Comparison of ENCODE assay signal across 21 cellular contexts in the genomic region with DNA sequence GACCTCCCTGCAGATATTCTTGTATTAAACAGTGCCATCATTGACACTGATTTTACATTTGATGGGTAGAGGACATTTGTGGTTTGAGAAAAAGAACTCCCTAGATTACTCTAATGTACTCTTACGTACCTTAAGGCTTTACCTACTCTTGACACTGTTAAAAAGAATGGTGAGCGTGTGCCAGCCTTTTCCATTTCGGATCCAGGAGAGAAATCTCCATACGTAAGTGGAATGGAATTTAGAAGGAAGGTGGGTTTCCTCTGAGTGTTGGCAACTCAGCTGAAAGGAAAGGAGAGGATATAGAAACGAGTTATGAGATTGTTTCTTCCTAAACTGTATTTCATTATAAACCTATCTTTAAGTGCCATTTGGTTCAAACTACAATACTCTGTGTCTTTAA. TPM values are rescaled to one million over a fixed set of nuclear protein-coding genes. Genes with fewer than 3 reads are reported as not detected.
DNase-seq lines count a peak whose midpoint lies in the region; ATAC-seq, FAIRE-seq and TF ChIP-seq lines count a peak whose summit lies in the region.
"Had no signal": no experiment of that assay in that cellular context is flagged by ENCODE, and none has a peak within 500 bp of the region (broad histone marks: within the 10 kb centered on the region; RNA-seq: fewer than 3 reads in every experiment).

No MANE protein-coding gene starts in this region.

- no peaks in the 10 kb centered on the region for H3K27me3 Mint-ChIP-seq in T-helper 17 cell
- H3K27me3 Mint-ChIP-seq in effector memory CD8-positive, alpha-beta T cell: no peaks in the 10 kb centered on the region
- H3K27me3 Mint-ChIP-seq: IgD-negative memory B cell had no signal

- intact Hi-C loops in endothelial cell of umbilical vein (cut with micrococcal nuclease): no loop called here

- H3K27ac ChIP-seq in endothelial cell of umbilical vein (ENCODE audit: insufficient read depth, low read depth, low read length): peak overlapping the region; percentile 52
- H3K27ac ChIP-seq: Peyer's patch, SJSA1 had no signal

- no peaks in the 10 kb centered on the region for H3K36me3 Mint-ChIP-seq in T-helper 17 cell (ENCODE audit: low read depth)
- peaks cover 74% of the 10 kb centered on the region for H3K36me3 Mint-ChIP-seq in effector memory CD8-positive, alpha-beta T cell (ENCODE audit: insufficient read depth)
- H3K36me3 Mint-ChIP-seq: IgD-negative memory B cell had no signal

- H3K27me3 ChIP-seq in endothelial cell of umbilical vein (ENCODE audit: control insufficient read depth in 2 of 2, insufficient read depth in 2 of 2, low read length in 2 of 2): no peaks in the 10 kb centered on the region
- H3K27me3 ChIP-seq: BE2C, Peyer's patch, SJSA1 had no signal

- H3K4me1 ChIP-seq in endothelial cell of umbilical vein (ENCODE audit: control insufficient read depth, extremely low read depth, insufficient read depth, low read length): peaks cover 49% of the 10 kb centered on the region
- H3K4me1 ChIP-seq: SJSA1 had no signal

- peaks cover 13 to 28% of the 10 kb centered on the region in 2 experiments for H3K36me3 ChIP-seq in endothelial cell of umbilical vein (ENCODE audit: control insufficient read depth in 2 of 2, extremely low read depth in 1 of 2, insufficient read depth in 2 of 2, low read length in 2 of 2)

- peak overlapping the region; percentile 9 for H3K27ac Mint-ChIP-seq in T-helper 17 cell
- no peak overlapping the region for H3K27ac Mint-ChIP-seq in effector memory CD8-positive, alpha-beta T cell
- H3K27ac Mint-ChIP-seq: IgD-negative memory B cell had no signal

- H3K4me3 Mint-ChIP-seq in T-helper 17 cell: no peak overlapping the region
- H3K4me3 Mint-ChIP-seq in effector memory CD8-positive, alpha-beta T cell: no peak overlapping the region

- peaks cover 16% of the 10 kb centered on the region for H4K20me1 ChIP-seq in endothelial cell of umbilical vein (replicated peaks; ENCODE audit: control insufficient read depth, extremely low read depth, insufficient read depth, low read length)

- DNase-seq in GM18507 (ENCODE audit: extremely low spot score, insufficient read length, low read depth) (no peak), T-helper 17 cell (no peak), endothelial cell of umbilical vein (ENCODE audit: low read depth, low spot score) (peak; percentile 74), pulmonary artery endothelial cell (ENCODE audit: low read depth, low spot score) (peak; percentile 39), ecto neural progenitor cell (ENCODE audit: low spot score) (no peak), retina (no peak)
- no peak for DNase-seq in effector memory CD8-positive, alpha-beta T cell
- DNase-seq: BE2C, DMS53, GDM1, MV-4-11, NCI-H1105 treated with DMSO at 0.1 percent for 48 hours, NCI-H2029 treated with DMSO at 0.1 percent for 48 hours, NCI-H345, NCI-H524, NCI-H774, Peyer's patch had no signal

- no peak for TF ChIP-seq CTCF in endothelial cell of umbilical vein (IDR thresholded peaks at IDR 0.05; ENCODE audit: extremely low read depth in 1 of 2, insufficient read depth in 1 of 2, low read depth in 1 of 2, low read length in 2 of 2)

- no peak overlapping the region for H3K9ac ChIP-seq in endothelial cell of umbilical vein (replicated peaks; ENCODE audit: extremely low read depth, insufficient read depth, low read length)

- no peak for TF ChIP-seq POLR2A in endothelial cell of umbilical vein (IDR thresholded peaks at IDR 0.05; ENCODE audit: low read depth, low read length)

- peak overlapping the region; percentile 31 for H3K4me2 ChIP-seq in endothelial cell of umbilical vein (ENCODE audit: insufficient read depth, low read length)

- no peak overlapping the region for H3K4me3 ChIP-seq in endothelial cell of umbilical vein (replicated peaks in 1 of 3; ENCODE audit: insufficient read depth in 1 of 3, low read depth in 1 of 3, low read length in 3 of 3)
- H3K4me3 ChIP-seq: Peyer's patch, SJSA1 had no signal

- dilution Hi-C loops in endothelial cell of umbilical vein (cut with MboI; ENCODE audit: extremely low pct_ligation_motif_present, low sequenced_read_pairs): no loop called here

- H3K4me1 Mint-ChIP-seq in T-helper 17 cell: peaks cover 27% of the 10 kb centered on the region
- peaks cover 25 to 50% of the 10 kb centered on the region in 2 donors for H3K4me1 Mint-ChIP-seq in effector memory CD8-positive, alpha-beta T cell (ENCODE audit: low read depth in 2 of 2)

- CTCF ChIA-PET in endothelial cell of umbilical vein (lab: Charles Lee): interaction anchor here (1.2 to 2.3 kb wide), 3 partner anchors 11 to 246 kb away, joined by 3 to 9 read pairs (median 6); no protein-coding TSS in a partner anchor

- POLR2A ChIA-PET in endothelial cell of umbilical vein (lab: Charles Lee): no interaction called here

- BruUV-seq in endothelial cell of umbilical vein (replicated peaks; lab: Mats Ljungman, UMichigan): no TSS peak

- H3K9me3 ChIP-seq in T-helper 17 cell (ENCODE audit: control insufficient read depth, low read length, poor library complexity, severe bottlenecking) (no peaks in the 10 kb centered on the region), endothelial cell of umbilical vein (replicated peaks; ENCODE audit: control insufficient read depth, insufficient read depth, low read length) (no peaks in the 10 kb centered on the region)
- H3K9me3 ChIP-seq: BE2C, Peyer's patch, SJSA1 had no signal

- ATAC-seq in T-helper 17 cell: no peak
- ATAC-seq in effector memory CD8-positive, alpha-beta T cell (replicated peaks): no peak
- ATAC-seq: HCT116 had no signal

- FAIRE-seq in GM18507 (lab: Jason Lieb, UNC): peak; percentile 5
- no peak for FAIRE-seq in endothelial cell of umbilical vein (lab: Jason Lieb, UNC)
- FAIRE-seq: H1 had no signal

- no peaks in the 10 kb centered on the region for H3K9me3 Mint-ChIP-seq in effector memory CD8-positive, alpha-beta T cell
- H3K9me3 Mint-ChIP-seq: IgD-negative memory B cell had no signal

- H2AFZ ChIP-seq in endothelial cell of umbilical vein (ENCODE audit: low read depth, low read length): no peak overlapping the region

- peaks cover 98% of the 10 kb centered on the region for H3K79me2 ChIP-seq in endothelial cell of umbilical vein (ENCODE audit: control insufficient read depth, insufficient read depth, low read length)

- H3K9me1 ChIP-seq in endothelial cell of umbilical vein (replicated peaks; ENCODE audit: control insufficient read depth, extremely low read depth, insufficient read depth, low read length): no peaks in the 10 kb centered on the region

TF ChIP-seq in endothelial cell of umbilical vein, 7 proteins besides CTCF, POLR2A, EP300 and RAD21:
- TF ChIP-seq JUN (IDR thresholded peaks at IDR 0.05; ENCODE audit: borderline replicate concordance, insufficient read depth, insufficient read length, low read depth): peak; percentile 31
- TF ChIP-seq POLR2AphosphoS5 (IDR thresholded peaks at IDR 0.05; ENCODE audit: insufficient read depth, low read depth, low read length): no peak
- no peak for TF ChIP-seq FOS (IDR thresholded peaks at IDR 0.05; ENCODE audit: borderline replicate concordance, insufficient read depth, low read length)

RNA-seq across cellular contexts. Expression of a gene that starts 40.9 kb away (rescaled TPM):
- total RNA-seq in T-helper 17 cell (10 to 100 TPM; 66.3 to 73.2 TPM), endothelial cell of umbilical vein (242 and 298 TPM in 2 replicates), pulmonary artery endothelial cell (576 and 787 TPM in 2 replicates)
- polyA plus RNA-seq in endothelial cell of umbilical vein: 49.0 and 65.6 TPM in 2 replicates
- 71.0 and 79.5 TPM in 2 replicates for polyA plus RNA-seq in endothelial cell of umbilical vein (2011; cell fraction: cytosol; rRNA removed)
- polyA plus RNA-seq in endothelial cell of umbilical vein (2011; cell fraction: nucleus; rRNA removed): 124 and 164 TPM in 2 replicates
- 182 and 228 TPM in 2 replicates for polyA plus RNA-seq in endothelial cell of umbilical vein (2012)
- polyA minus RNA-seq in endothelial cell of umbilical vein: 356 and 415 TPM in 2 replicates
- polyA minus RNA-seq in endothelial cell of umbilical vein (2011; cell fraction: cytosol; rRNA and poly(A)+ RNA removed): 201 TPM
- 332 and 439 TPM in 2 replicates for polyA minus RNA-seq in endothelial cell of umbilical vein (2011; cell fraction: nucleus; rRNA and poly(A)+ RNA removed)

Comparison
In these comparisons a context has a peak if more than half of its experiments do, and no peak if none do; other contexts are left out.
1. DNase-seq: peak in endothelial cell of umbilical vein (single experiment) and pulmonary artery endothelial cell (single experiment); none in GM18507 (single experiment), T-helper 17 cell (0 of 3), ecto neural progenitor cell (single experiment), retina (single experiment) and effector memory CD8-positive, alpha-beta T cell (0 of 3).